Comparison of ENCODE assay signal across 8 cellular contexts in the genomic region with DNA sequence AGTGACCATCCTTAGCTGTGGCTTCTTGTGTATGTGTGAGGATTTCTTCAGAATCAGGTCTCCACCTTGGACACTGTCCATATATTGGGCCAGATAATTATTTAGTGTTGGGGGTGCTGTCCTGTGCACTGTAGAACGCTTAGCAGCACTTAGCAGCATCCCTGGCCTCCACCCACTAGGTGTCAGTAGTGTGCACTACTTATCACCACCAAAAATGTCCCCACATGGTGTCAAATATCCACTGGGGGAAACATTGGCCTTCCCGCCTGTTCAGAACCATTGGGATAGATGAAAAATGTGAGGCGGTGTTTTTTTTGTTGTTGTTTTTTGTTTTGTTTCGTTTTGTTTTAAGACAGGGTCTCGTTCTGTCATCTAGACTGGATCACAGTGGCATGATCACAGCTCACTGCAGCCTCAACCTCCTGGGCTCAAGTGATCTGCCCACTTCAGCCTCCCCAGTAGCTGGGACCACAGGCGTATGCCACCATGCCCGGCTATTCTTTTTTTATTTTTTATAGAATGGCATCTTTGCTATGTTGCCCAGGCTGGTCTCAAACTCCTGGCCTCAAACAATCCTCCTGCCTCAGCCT.
DNase-seq lines count a peak whose midpoint lies in the region; ATAC-seq, FAIRE-seq and TF ChIP-seq lines count a peak whose summit lies in the region.

No MANE protein-coding gene starts in this region.

- WGBS in mesendoderm (ENCODE audit: extremely low coverage, insufficient coverage, low lambda C conversion rate): no CpG with 5 or more reads among the region's 7 CpGs
- 94% methylated on average over 7 of the region's 7 CpGs for WGBS in prostate gland

- H3K27me3 ChIP-seq in mesendoderm (ENCODE audit: insufficient read depth, low read length, poor library complexity): no peaks in the 10 kb centered on the region
- no peaks in the 10 kb centered on the region for H3K27me3 ChIP-seq in prostate gland (replicated peaks; ENCODE audit: insufficient read depth)

- TF ChIP-seq CTCF in D721Med (IDR thresholded peaks at IDR 0.05; ENCODE audit: insufficient read depth, missing control alignments) (peak; percentile 12), prostate gland (IDR thresholded peaks at IDR 0.05) (no peak)

- no peak overlapping the region for H3K56ac ChIP-seq in mesendoderm (ENCODE audit: low read length)

- H3K23ac ChIP-seq in mesendoderm (ENCODE audit: low read length): no peak overlapping the region

- H3K36me3 ChIP-seq in mesendoderm (ENCODE audit: control insufficient read depth, insufficient read depth, low read length) (no peaks in the 10 kb centered on the region), prostate gland (no peaks in the 10 kb centered on the region)

- no peaks in the 10 kb centered on the region for H3K79me2 ChIP-seq in mesendoderm (ENCODE audit: control insufficient read depth, insufficient read depth, low read length)

- no peaks in the 10 kb centered on the region for H3K79me1 ChIP-seq in mesendoderm (ENCODE audit: low read length)

- DNase-seq in D721Med (ENCODE audit: insufficient read length, low spot score): no peak
- peak; percentile 21 for DNase-seq in activated CD4-positive, alpha-beta T cell treated with anti-CD3 and anti-CD28 coated beads, Interleukin-2, amount 50 U/mL, for 1 hour
- DNase-seq in mesendoderm: peak; percentile 51
- DNase-seq in mucosa of gallbladder (ENCODE audit: low spot score): no peak
- no peak for DNase-seq in T-helper 9 cell
- DNase-seq in prostate gland (ENCODE audit: low spot score): no peak

- H3K4me1 ChIP-seq in mesendoderm (ENCODE audit: control insufficient read depth, low read depth, low read length) (no peaks in the 10 kb centered on the region), prostate gland (replicated peaks) (no peaks in the 10 kb centered on the region)

- no peak overlapping the region for H3K4me2 ChIP-seq in mesendoderm (ENCODE audit: low read length)

- H4K8ac ChIP-seq in mesendoderm (ENCODE audit: low read depth, low read length): no peak overlapping the region

- H4K5ac ChIP-seq in mesendoderm (ENCODE audit: low read length): no peak overlapping the region

- no peak for FAIRE-seq in D721Med (lab: Jason Lieb, UNC)

- no peak overlapping the region for H2BK15ac ChIP-seq in mesendoderm (replicated peaks; ENCODE audit: low read depth)

- H2BK5ac ChIP-seq in mesendoderm (ENCODE audit: low read length): no peak overlapping the region

- no peak overlapping the region for H3K18ac ChIP-seq in mesendoderm (ENCODE audit: low read length)

- H3K9ac ChIP-seq in mesendoderm (ENCODE audit: low read length): no peak overlapping the region

- intact Hi-C loops in prostate gland (cut with DNase I): no loop called here

- no peaks in the 10 kb centered on the region for H3K9me3 ChIP-seq in prostate gland

- ATAC-seq in GM19467 (IDR thresholded peaks at IDR 0.05; ENCODE audit: unreplicated experiment) (peak; percentile 79), HG03521 (IDR thresholded peaks at IDR 0.05; ENCODE audit: unreplicated experiment) (peak; percentile 84)

- H3K27ac ChIP-seq in mesendoderm (ENCODE audit: low read depth, low read length) (no peak overlapping the region), prostate gland (no peak overlapping the region)

- TF ChIP-seq POLR2A in prostate gland (IDR thresholded peaks at IDR 0.05): no peak

- H3K4me3 ChIP-seq in mesendoderm (ENCODE audit: low read length) (no peak overlapping the region), prostate gland (no peak overlapping the region)

- H2BK120ac ChIP-seq in mesendoderm (ENCODE audit: low read depth, low read length): no peak overlapping the region

- no peak overlapping the region for H2AK5ac ChIP-seq in mesendoderm (ENCODE audit: low read length)

- no peak overlapping the region for H3K4ac ChIP-seq in mesendoderm (ENCODE audit: low read depth, low read length)

Comparison
In these comparisons a context has a peak if more than half of its experiments do, and no peak if none do; other contexts are left out.
1. DNase-seq: peak in activated CD4-positive, alpha-beta T cell treated with anti-CD3 and anti-CD28 coated beads, Interleukin-2, amount 50 U/mL, for 1 hour (single experiment) and mesendoderm (single experiment); none in D721Med (single experiment), mucosa of gallbladder (single experiment), T-helper 9 cell (single experiment) and prostate gland (single experiment).